17 cellular contexts compared by ENCODE assay signal in the genomic region with DNA sequence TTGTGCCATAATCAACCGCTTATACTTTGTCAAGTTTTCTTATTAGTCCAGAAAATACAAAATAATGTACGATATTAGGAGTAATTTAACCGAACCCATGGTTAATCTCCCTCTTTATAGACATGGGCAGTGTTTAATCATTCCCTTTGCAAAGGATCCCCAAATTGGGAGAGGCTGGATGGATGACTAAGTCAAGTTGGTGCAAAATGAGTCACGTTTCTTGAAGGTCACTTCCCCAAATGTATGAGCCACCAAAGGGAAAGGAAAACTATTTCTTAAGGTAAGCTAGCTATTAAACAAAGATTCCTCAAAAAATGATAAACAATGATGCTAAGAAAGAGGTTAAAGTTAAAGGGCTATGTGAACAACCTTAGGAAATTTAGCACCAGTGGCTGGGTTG. TPM values are rescaled to one million over a fixed set of nuclear protein-coding genes. Genes with fewer than 3 reads are reported as not detected.
A peak's percentile ranks its signal among the peaks of the same experiment; 100 is the strongest.
DNase-seq lines count a peak whose midpoint lies in the region; ATAC-seq and TF ChIP-seq lines count a peak whose summit lies in the region.
"Had no signal": no experiment of that assay in that cellular context is flagged by ENCODE, and none has a peak within 500 bp of the region (broad histone marks: within the 10 kb centered on the region; RNA-seq: fewer than 3 reads in every experiment).

No MANE protein-coding gene starts in this region.

- DNase-seq in GM03348 (ENCODE audit: low spot score) (peak; percentile 44), NCI-H69 (lab: John Stamatoyannopoulos, UW) (peak; percentile 36), epithelial cell of esophagus (ENCODE audit: low read depth) (peak; percentile 73), omental fat pad (ENCODE audit: low spot score) (no peak), NCI-H2171 treated with DMSO at 0.1 percent for 48 hours (lab: John Stamatoyannopoulos, UW) (no peak), putamen (ENCODE audit: low spot score) (no peak), NCI-H748 (lab: John Stamatoyannopoulos, UW; ENCODE audit: unreplicated experiment) (no peak)
- DNase-seq in activated CD4-positive, CD25-positive, alpha-beta regulatory T cell treated with anti-CD3 and anti-CD28 coated beads, Interleukin-2, amount 50 U/mL, for 72 hours, result no peak
- DNase-seq: activated CD8-positive, alpha-beta memory T cell treated with anti-CD3 and anti-CD28 coated beads, Interleukin-2, amount 50 U/mL, for 4 hours; activated naive CD8-positive, alpha-beta T cell treated with anti-CD3 and anti-CD28 coated beads for 36 hours; cortex of kidney; DMS153; NCI-H1417; NCI-H524; SHP77 had no signal

- no peak overlapping the region for H3K4me3 ChIP-seq in epithelial cell of esophagus (ENCODE audit: low read length)
- H3K4me3 ChIP-seq: GM12878, tibial nerve had no signal

- no peak for TF ChIP-seq CTCF in epithelial cell of esophagus (IDR thresholded peaks at IDR 0.05; ENCODE audit: insufficient read depth, low read depth, low read length, missing control alignments)
- no peak for TF ChIP-seq CTCF in omental fat pad (IDR thresholded peaks at IDR 0.05)

- peak; percentile 52 for ATAC-seq in omental fat pad (ENCODE audit: low FRiP score)
- ATAC-seq: GM12878 had no signal

RNA-seq across cellular contexts. Expression of a gene that starts 17.5 kb away (rescaled TPM):
- 10 to 100 TPM in 3 of 4 donors, 1 to 10 TPM in 1; 4.8 to 12.8 (median 11.7) TPM for total RNA-seq in omental fat pad

Comparison
In these comparisons a context has a peak if more than half of its experiments do, and no peak if none do; other contexts are left out.
1. DNase-seq: peak in GM03348 (single experiment), NCI-H69 (single experiment) and epithelial cell of esophagus (single experiment); none in omental fat pad (single experiment), activated CD4-positive, CD25-positive, alpha-beta regulatory T cell treated with anti-CD3 and anti-CD28 coated beads, Interleukin-2, amount 50 U/mL, for 72 hours (single experiment), NCI-H2171 treated with DMSO at 0.1 percent for 48 hours (single experiment), putamen (single experiment) and NCI-H748 (single experiment).